ENCODE assay signal across 24 cellular contexts in the genomic region with DNA sequence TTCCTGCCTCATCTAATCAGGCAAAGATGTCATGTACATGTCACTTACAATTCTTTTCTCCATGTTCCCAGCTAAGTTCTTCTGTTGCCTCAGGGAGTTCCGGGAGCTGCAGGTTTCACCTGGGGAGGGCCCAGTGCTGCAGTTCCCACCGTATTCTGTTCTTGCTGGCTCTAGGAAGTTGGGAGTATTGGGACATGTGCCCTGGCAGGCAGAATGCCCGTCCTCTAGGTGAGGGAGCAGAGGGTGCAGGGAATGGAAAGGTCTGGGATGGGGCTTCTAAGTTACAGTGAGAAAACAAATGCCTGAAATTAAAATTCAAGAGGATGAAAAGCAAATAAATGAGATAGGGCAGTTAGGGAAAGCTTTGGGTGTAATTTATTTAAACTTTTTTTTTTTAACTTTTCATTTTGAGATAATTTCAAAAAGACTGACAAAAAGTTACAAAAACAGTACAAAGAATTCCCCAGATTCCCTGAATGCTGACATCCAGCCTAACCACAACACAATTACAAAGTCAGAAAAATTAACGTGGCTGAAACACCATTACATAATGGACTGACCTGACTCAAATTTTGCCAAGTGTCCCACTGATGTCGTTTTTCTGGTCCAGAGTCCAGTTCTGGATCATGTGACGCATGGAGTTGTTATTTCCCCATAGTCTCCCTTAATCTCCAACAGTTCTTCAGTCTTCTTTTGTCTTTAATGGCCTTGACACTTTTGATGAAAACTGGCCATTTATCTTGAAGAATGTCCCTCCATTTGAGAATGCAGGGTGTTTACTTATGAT.
DNase-seq lines count a peak whose midpoint lies in the region; ATAC-seq, FAIRE-seq and TF ChIP-seq lines count a peak whose summit lies in the region.
"Had no signal": no experiment of that assay in that cellular context is flagged by ENCODE, and none has a peak within 500 bp of the region (broad histone marks: within the 10 kb centered on the region; RNA-seq: fewer than 3 reads in every experiment).

No MANE protein-coding gene starts in this region.

- H3K4me3 Mint-ChIP-seq in astrocyte (ENCODE audit: unreplicated experiment) = peak overlapping the region; percentile 12
- H3K4me3 Mint-ChIP-seq: B cell; CD4-positive, alpha-beta T cell; CD8-positive, alpha-beta T cell had no signal

- no peak for DNase-seq in astrocyte (ENCODE audit: low read depth)
- peak; percentile 6 for DNase-seq in HepG2 (ENCODE audit: low spot score)
- DNase-seq in right lobe of liver = peak in 1 of 3 donors; percentile 62
- no peak for DNase-seq in iPS-NIHi7 (ENCODE audit: extremely low spot score)
- no peak for DNase-seq in activated CD4-positive, alpha-beta T cell treated with anti-CD3 and anti-CD28 coated beads, Interleukin-2, amount 50 U/mL, for 48 hours
- DNase-seq in left ventricle myocardium inferior = no peak
- DNase-seq: AML-193; Caco-2; Calu3; CD4-positive, alpha-beta T cell; CD8-positive, alpha-beta T cell; DMS79 treated with DMSO at 0.1 percent for 48 hours; GF-D8 had no signal

- no peak for ATAC-seq in HepG2
- peak; percentile 64 to 79 (median 70) for ATAC-seq in right lobe of liver
- ATAC-seq in GM21390 (IDR thresholded peaks at IDR 0.05; ENCODE audit: unreplicated experiment) = no peak
- ATAC-seq: A549; CD8-positive, alpha-beta T cell had no signal

- peaks cover 24% of the 10 kb centered on the region; the same call in 1 of the 2 replicates for H4K20me1 ChIP-seq in SU-DHL-6 (ENCODE audit: low read depth, low read length)
- H4K20me1 ChIP-seq in astrocyte (ENCODE audit: insufficient read depth, low read length) = no peaks in the 10 kb centered on the region
- no peaks in the 10 kb centered on the region for H4K20me1 ChIP-seq in HepG2 (ENCODE audit: insufficient read depth, low read length)
- H4K20me1 ChIP-seq: BLaER1 treated with 17β-estradiol and CSF1 and Interleukin-3, amounts not matched to agents 10 nM and 100 nM had no signal

- H3K4me2 ChIP-seq in SU-DHL-6 (ENCODE audit: low read depth, low read length, poor library complexity, severe bottlenecking) (peak overlapping the region; percentile 84), astrocyte (ENCODE audit: low read length) (no peak overlapping the region), HepG2 (ENCODE audit: low read depth, low read length) (no peak overlapping the region)
- H3K4me2 ChIP-seq: A549 had no signal

- TF ChIP-seq RAD21 in HepG2 (CRISPR knock-in tag; IDR thresholded peaks at IDR 0.05) = no peak

- H3K27me3 ChIP-seq in SU-DHL-6 (ENCODE audit: low read length) = no peaks in the 10 kb centered on the region
- peaks cover 4% of the 10 kb centered on the region for H3K27me3 ChIP-seq in astrocyte (ENCODE audit: insufficient read depth, low read length)
- peaks cover 0 to 17% of the 10 kb centered on the region in 2 experiments; a peak in 2 of 5 replicates for H3K27me3 ChIP-seq in HepG2 (ENCODE audit: control insufficient read depth in 1 of 2, insufficient read depth in 2 of 2, low read length in 2 of 2)
- no peaks in the 10 kb centered on the region for H3K27me3 ChIP-seq in right lobe of liver
- H3K27me3 ChIP-seq in left ventricle myocardium inferior (ENCODE audit: low read depth) = peaks cover 30% of the 10 kb centered on the region
- H3K27me3 ChIP-seq: BLaER1 treated with 17β-estradiol and CSF1 and Interleukin-3, amounts not matched to agents 10 nM and 100 nM had no signal

- H3F3A ChIP-seq in SU-DHL-6 (ENCODE audit: insufficient read depth) = peaks cover 53% of the 10 kb centered on the region

- H3K27ac ChIP-seq in SU-DHL-6 (ENCODE audit: low read depth, low read length) (peak overlapping the region; percentile 52), astrocyte (ENCODE audit: low read depth, low read length) (no peak overlapping the region), HepG2 (ENCODE audit: extremely low read length, insufficient read depth, low read length) (no peak overlapping the region), right lobe of liver (peak overlapping the region in 2 of 3 donors; percentile 46), left ventricle myocardium inferior (replicated peaks) (no peak overlapping the region)
- H3K27ac ChIP-seq: 22Rv1; A549; BLaER1 treated with 17β-estradiol and CSF1 and Interleukin-3, amounts not matched to agents 10 nM and 100 nM; C4-2B had no signal

- no peak overlapping the region for H3K4me3 ChIP-seq in SU-DHL-6 (ENCODE audit: insufficient read depth, low read length, poor library complexity, severe bottlenecking)
- no peak overlapping the region for H3K4me3 ChIP-seq in astrocyte (ENCODE audit: insufficient read depth, low read depth, low read length)
- no peak overlapping the region for H3K4me3 ChIP-seq in HepG2 (replicated peaks in 1 of 3; ENCODE audit: insufficient read depth in 1 of 3, low read depth in 2 of 3, low read length in 3 of 3)
- H3K4me3 ChIP-seq in right lobe of liver = no peak overlapping the region
- no peak overlapping the region for H3K4me3 ChIP-seq in left ventricle myocardium inferior
- H3K4me3 ChIP-seq: A549; BLaER1 treated with 17β-estradiol and CSF1 and Interleukin-3, amounts not matched to agents 10 nM and 100 nM had no signal

- H3K79me2 ChIP-seq in SU-DHL-6 (ENCODE audit: insufficient read depth, low read length) = peaks cover 100% of the 10 kb centered on the region
- H3K79me2 ChIP-seq in astrocyte (ENCODE audit: insufficient read depth, low read length) = no peaks in the 10 kb centered on the region
- H3K79me2 ChIP-seq in HepG2 (ENCODE audit: insufficient read depth, low read length) = no peaks in the 10 kb centered on the region

- H3K9me2 ChIP-seq in SU-DHL-6 (replicated peaks; ENCODE audit: insufficient read depth, low read length) = no peaks in the 10 kb centered on the region

- H3K36me3 ChIP-seq in SU-DHL-6 (ENCODE audit: low read length) (peaks cover 31% of the 10 kb centered on the region), astrocyte (ENCODE audit: insufficient read depth, low read length) (no peaks in the 10 kb centered on the region), HepG2 (replicated peaks in 1 of 2; ENCODE audit: control insufficient read depth in 1 of 2, insufficient read depth in 2 of 2, low read length in 2 of 2) (no peaks in the 10 kb centered on the region), right lobe of liver (no peaks in the 10 kb centered on the region), left ventricle myocardium inferior (no peaks in the 10 kb centered on the region)
- H3K36me3 ChIP-seq: BLaER1 treated with 17β-estradiol and CSF1 and Interleukin-3, amounts not matched to agents 10 nM and 100 nM had no signal

- peaks cover 3% of the 10 kb centered on the region for H3K9me3 Mint-ChIP-seq in astrocyte (ENCODE audit: unreplicated experiment)
- H3K9me3 Mint-ChIP-seq: CD4-positive, alpha-beta T cell; CD8-positive, alpha-beta T cell had no signal

- intact Hi-C loops in HepG2 (cut with micrococcal nuclease; ENCODE audit: unreplicated experiment) = no loop called here
- intact Hi-C loops in right lobe of liver (cut with DNase I) = no loop called here
- intact Hi-C loops in left ventricle myocardium inferior (cut with micrococcal nuclease) = no loop called here

- no TSS peak for BruUV-seq in HepG2 (replicated peaks; lab: Mats Ljungman, UMichigan)

- H3K9me3 ChIP-seq in SU-DHL-6 (ENCODE audit: insufficient read depth, low read length) (no peaks in the 10 kb centered on the region), astrocyte (ENCODE audit: insufficient read depth, low read depth, low read length) (no peaks in the 10 kb centered on the region), HepG2 (ENCODE audit: low read length) (no peaks in the 10 kb centered on the region), right lobe of liver (no peaks in the 10 kb centered on the region), left ventricle myocardium inferior (replicated peaks) (peaks cover 11% of the 10 kb centered on the region)
- H3K9me3 ChIP-seq: A549, Caco-2 had no signal

- TF ChIP-seq CTCF in SU-DHL-6 (IDR thresholded peaks at IDR 0.05; ENCODE audit: insufficient read depth, low read length, poor library complexity, severe bottlenecking) = no peak
- no peak for TF ChIP-seq CTCF in astrocyte (IDR thresholded peaks at IDR 0.05; ENCODE audit: insufficient read depth, low read depth, low read length)
- TF ChIP-seq CTCF in HepG2 (CRISPR knock-in tag; IDR thresholded peaks at IDR 0.05) = no peak
- no peak for TF ChIP-seq CTCF in right lobe of liver (IDR thresholded peaks at IDR 0.05)
- no peak for TF ChIP-seq CTCF in left ventricle myocardium inferior (IDR thresholded peaks at IDR 0.05; ENCODE audit: borderline replicate concordance)

- H3K9ac ChIP-seq in SU-DHL-6 (ENCODE audit: low read length) (no peak overlapping the region; the same call in 1 of the 2 replicates), astrocyte (ENCODE audit: low read length) (no peak overlapping the region), HepG2 (ENCODE audit: insufficient read depth, low read depth, low read length) (no peak overlapping the region)
- H3K9ac ChIP-seq: BLaER1 treated with 17β-estradiol and CSF1 and Interleukin-3, amounts not matched to agents 10 nM and 100 nM had no signal

- H3K4me1 ChIP-seq in astrocyte (ENCODE audit: insufficient read depth, low read length) = no peaks in the 10 kb centered on the region
- peaks cover 5% of the 10 kb centered on the region for H3K4me1 ChIP-seq in HepG2 (ENCODE audit: insufficient read depth, low read length)
- H3K4me1 ChIP-seq in right lobe of liver = peaks cover 0 to 21% (median 6%) of the 10 kb centered on the region in 4 donors
- no peaks in the 10 kb centered on the region for H3K4me1 ChIP-seq in left ventricle myocardium inferior
- H3K4me1 ChIP-seq: A549, Caco-2 had no signal

- TF ChIP-seq POLR2A in HepG2 (IDR thresholded peaks at IDR 0.05; ENCODE audit: insufficient read depth in 1 of 2, low read depth in 2 of 2, low read length in 2 of 2) = no peak
- TF ChIP-seq POLR2A in right lobe of liver (IDR thresholded peaks at IDR 0.05) = no peak

- no peak overlapping the region for H3K27ac Mint-ChIP-seq in astrocyte (ENCODE audit: unreplicated experiment)
- H3K27ac Mint-ChIP-seq: B cell; CD4-positive, alpha-beta T cell; CD8-positive, alpha-beta T cell had no signal

- CTCF ChIA-PET in HepG2 (lab: Yijun Ruan, JAX; ENCODE audit: low intra/inter-chr PET ratio, low total read pairs) = no interaction called here

- FAIRE-seq in astrocyte (lab: Jason Lieb, UNC) = no peak
- FAIRE-seq in HepG2 (lab: Jason Lieb, UNC) = no peak
- FAIRE-seq: A549, D721Med, G401.6, GM12891, GM19239 had no signal

- no peaks in the 10 kb centered on the region for H3K4me1 Mint-ChIP-seq in astrocyte (ENCODE audit: low read depth, unreplicated experiment)

- no peak for TF ChIP-seq EP300 in HepG2 (IDR thresholded peaks at IDR 0.05; ENCODE audit: low read depth in 2 of 2, low read length in 2 of 2)
- TF ChIP-seq EP300 in HepG2 (CRISPR knock-in tag; IDR thresholded peaks at IDR 0.05; ENCODE audit: borderline replicate concordance) = no peak

- peaks cover 3% of the 10 kb centered on the region for H3K36me3 Mint-ChIP-seq in astrocyte (ENCODE audit: low read depth, unreplicated experiment)
- H3K36me3 Mint-ChIP-seq: CD8-positive, alpha-beta T cell had no signal

- 21% methylated on average over 6 of the region's 6 CpGs for WGBS in HepG2 (ENCODE audit: low lambda C conversion rate)
- 24% methylated on average over 6 of the region's 6 CpGs for WGBS in right lobe of liver (ENCODE audit: insufficient coverage, low coverage, low lambda C conversion rate, missing lambda C conversion rate)

- no peak overlapping the region for H2AFZ ChIP-seq in SU-DHL-6 (ENCODE audit: low read depth, low read length, severe bottlenecking)
- H2AFZ ChIP-seq in astrocyte (ENCODE audit: low read depth, low read length) = no peak overlapping the region
- H2AFZ ChIP-seq in HepG2 (ENCODE audit: low read length) = no peak overlapping the region

- POLR2A ChIA-PET in HepG2 (lab: Yijun Ruan, JAX) = no interaction called here

- H3K27me3 Mint-ChIP-seq in astrocyte (ENCODE audit: low read depth, unreplicated experiment) = peaks cover 33% of the 10 kb centered on the region
- H3K27me3 Mint-ChIP-seq: CD4-positive, alpha-beta T cell had no signal

- in situ Hi-C loops in HepG2 (cut with HindIII; ENCODE audit: extremely low pct_ligation_motif_present, low pct_unique_long_range_greater_than_20kb) = no loop called here

Comparison
In these comparisons a context has a peak if more than half of its experiments do, and no peak if none do; other contexts are left out.
1. H3K27ac ChIP-seq: peak in SU-DHL-6 (single experiment) and right lobe of liver (2 of 3); none in astrocyte (single experiment), HepG2 (single experiment) and left ventricle myocardium inferior (single experiment).
2. ATAC-seq: peak in right lobe of liver (4 of 4); none in HepG2 (single experiment) and GM21390 (single experiment).